In the genomic region with DNA sequence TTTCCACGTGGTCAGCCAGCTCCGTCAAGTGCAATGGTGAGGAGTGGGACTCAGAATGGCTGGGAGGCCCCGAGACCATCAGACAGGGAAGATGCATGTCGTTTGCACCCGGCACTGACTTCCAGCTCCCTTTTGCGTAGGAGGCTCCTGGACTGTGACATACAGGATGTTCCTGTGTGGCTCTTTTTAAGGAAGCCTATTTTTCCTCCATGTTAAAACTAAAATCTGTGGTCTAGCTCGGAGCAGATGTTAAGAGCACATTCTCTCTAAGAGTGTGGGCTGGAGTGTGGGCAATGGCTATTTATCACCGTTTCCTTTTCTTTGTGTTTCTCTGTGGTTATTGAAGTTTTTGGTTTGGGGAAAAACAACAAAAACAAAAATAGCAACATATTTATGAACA, we compare ENCODE assay signal across 12 cellular contexts. TPM values are rescaled to one million over a fixed set of nuclear protein-coding genes. Genes with fewer than 3 reads are reported as not detected.
A peak's percentile ranks its signal among the peaks of the same experiment; 100 is the strongest.
DNase-seq lines count a peak whose midpoint lies in the region; ATAC-seq and TF ChIP-seq lines count a peak whose summit lies in the region.
"Had no signal": no experiment of that assay in that cellular context is flagged by ENCODE, and none has a peak within 500 bp of the region (broad histone marks: within the 10 kb centered on the region; RNA-seq: fewer than 3 reads in every experiment).

No MANE protein-coding gene starts in this region.

- no peaks in the 10 kb centered on the region for H3K9me2 ChIP-seq in hepatocyte (replicated peaks; ENCODE audit: insufficient read depth)

- H3K9me3 ChIP-seq in esophagus muscularis mucosa (no peaks in the 10 kb centered on the region), neutrophil (no peaks in the 10 kb centered on the region), hepatocyte (ENCODE audit: low read depth) (no peaks in the 10 kb centered on the region), mucosa of descending colon (no peaks in the 10 kb centered on the region)

- H3K27ac ChIP-seq in esophagus muscularis mucosa (replicated peaks in 1 of 4): peak overlapping the region in 2 of 4 donors; percentile 18 to 36
- H3K27ac ChIP-seq in neutrophil: peak overlapping the region; percentile 77
- H3K27ac ChIP-seq in hepatocyte: no peak overlapping the region

- no peak overlapping the region for H3K4me3 ChIP-seq in esophagus muscularis mucosa
- peak overlapping the region; percentile 16 to 34 for H3K4me3 ChIP-seq in neutrophil (ENCODE audit: low read depth in 1 of 2, low read length in 1 of 2)
- no peak overlapping the region for H3K4me3 ChIP-seq in hepatocyte
- H3K4me3 ChIP-seq in mucosa of descending colon: no peak overlapping the region

- no peak overlapping the region for H2AFZ ChIP-seq in hepatocyte

- H3K4me2 ChIP-seq in hepatocyte: no peak overlapping the region

- H3K27me3 ChIP-seq in esophagus muscularis mucosa (no peaks in the 10 kb centered on the region), neutrophil (no peaks in the 10 kb centered on the region), hepatocyte (no peaks in the 10 kb centered on the region)

- TF ChIP-seq CTCF in esophagus muscularis mucosa (IDR thresholded peaks at IDR 0.05) (no peak), neutrophil (IDR thresholded peaks at IDR 0.05) (no peak), hepatocyte (IDR thresholded peaks at IDR 0.05; ENCODE audit: poor library complexity) (no peak), mucosa of descending colon (IDR thresholded peaks at IDR 0.05) (no peak)

- no peaks in the 10 kb centered on the region for H3K79me2 ChIP-seq in hepatocyte

- intact Hi-C loops in esophagus muscularis mucosa (cut with DNase I) (loop anchor here (5.0 kb wide), 1 partner anchor 128 kb away; a partner anchor contains a TSS), mucosa of descending colon (cut with DNase I, micrococcal nuclease) (loop anchor here in 1 of 2 donors (10.0 kb wide), 1 partner anchor 241 kb away; no protein-coding TSS in a partner anchor)

- DNase-seq in CD1c-positive myeloid dendritic cell (ENCODE audit: extremely low spot score) (peak; percentile 82), KG1 (lab: John Stamatoyannopoulos, UW) (peak; percentile 66), esophagus muscularis mucosa (ENCODE audit: extremely low spot score) (peak; percentile 72), hepatocyte (ENCODE audit: low spot score) (no peak), mucosa of descending colon (no peak)
- no peak for DNase-seq in activated naive CD4-positive, alpha-beta T cell treated with Interleukin-2 at 50 U/mL for 16 hours
- DNase-seq: CD4-positive, alpha-beta T cell; foreskin melanocyte; NCI-H1105 treated with DMSO at 0.1 percent for 48 hours; NCI-H524 had no signal

- H4K20me1 ChIP-seq in hepatocyte (ENCODE audit: insufficient read depth, poor library complexity, severe bottlenecking): no peaks in the 10 kb centered on the region

- H3K36me3 ChIP-seq in esophagus muscularis mucosa (no peaks in the 10 kb centered on the region), neutrophil (no peaks in the 10 kb centered on the region), hepatocyte (replicated peaks; ENCODE audit: insufficient read depth, low read depth) (no peaks in the 10 kb centered on the region), mucosa of descending colon (ENCODE audit: low read depth) (no peaks in the 10 kb centered on the region)

- peaks cover 0 to 15% (median 5%) of the 10 kb centered on the region in 4 donors for H3K4me1 ChIP-seq in esophagus muscularis mucosa
- H3K4me1 ChIP-seq in neutrophil (ENCODE audit: control insufficient read depth in 1 of 2, insufficient read depth in 1 of 2, low read depth in 1 of 2, low read length in 1 of 2): peaks cover 69 to 77% of the 10 kb centered on the region in 2 experiments
- H3K4me1 ChIP-seq in hepatocyte (ENCODE audit: insufficient read depth): no peaks in the 10 kb centered on the region
- H3K4me1 ChIP-seq in mucosa of descending colon (ENCODE audit: low read depth): no peaks in the 10 kb centered on the region

- ATAC-seq in mucosa of descending colon (no peak), GM19395 (IDR thresholded peaks at IDR 0.05; ENCODE audit: unreplicated experiment) (no peak)

- no peak for TF ChIP-seq EP300 in esophagus muscularis mucosa (IDR thresholded peaks at IDR 0.05)

- whole genome bisulfite sequencing in esophagus muscularis mucosa: 67% methylated on average over 8 of the region's 8 CpGs
- 78% methylated on average over 8 of the region's 8 CpGs for WGBS in hepatocyte (ENCODE audit: low lambda C conversion rate, missing lambda C conversion rate)

- no peak for TF ChIP-seq POLR2A in esophagus muscularis mucosa (IDR thresholded peaks at IDR 0.05; ENCODE audit: low read depth)

RNA-seq across cellular contexts. Expression of a gene that starts 40.9 kb away (rescaled TPM):
- total RNA-seq in esophagus muscularis mucosa: 1 to 10 TPM; 3.8 to 7.5 (median 5.1) TPM
- total RNA-seq in hepatocyte: 3.4 and 4.1 TPM in 2 replicates
- 1.8 and 3.6 TPM in 2 replicates for polyA plus RNA-seq in hepatocyte
- total RNA-seq in mucosa of descending colon: 10 to 100 TPM in 2 of 3 donors, 1 to 10 TPM in 1; 7.2 to 16.2 (median 10.6) TPM

Comparison
In these comparisons a context has a peak if more than half of its experiments do, and no peak if none do; other contexts are left out.
1. DNase-seq: peak in CD1c-positive myeloid dendritic cell (single experiment), KG1 (single experiment) and esophagus muscularis mucosa (single experiment); none in activated naive CD4-positive, alpha-beta T cell treated with Interleukin-2 at 50 U/mL for 16 hours (single experiment), hepatocyte (single experiment) and mucosa of descending colon (0 of 3).
2. H3K4me3 ChIP-seq: peak in neutrophil (2 of 2); none in esophagus muscularis mucosa (0 of 4), hepatocyte (single experiment) and mucosa of descending colon (single experiment).